In genomic region chr11:100686476-100686875, GRCh38 we compare ENCODE assay signal across 8 cellular contexts. TPM values are rescaled to one million over a fixed set of nuclear protein-coding genes. Genes with fewer than 3 reads are reported as not detected.
DNase-seq lines count a peak whose midpoint lies in the region; TF ChIP-seq lines count a peak whose summit lies in the region.

No MANE protein-coding gene starts in this region.

- TF ChIP-seq CTCF in WERI-Rb-1 (IDR thresholded peaks at IDR 0.05; ENCODE audit: low read depth, low read length), result no peak
- TF ChIP-seq CTCF in glutamatergic neuron (IDR thresholded peaks at IDR 0.05; ENCODE audit: partially characterized antibody, unreplicated experiment), result no peak
- no peak for TF ChIP-seq CTCF in retinal pigment epithelial cell (conservative IDR thresholded peaks at IDR 0.05; ENCODE audit: low read depth, low read length)

- peaks cover 6% of the 10 kb centered on the region for H3K27me3 Mint-ChIP-seq in glutamatergic neuron (ENCODE audit: unreplicated experiment)

- H3K27ac ChIP-seq in WERI-Rb-1, result no peak overlapping the region; the same call in 1 of the 2 replicates

- no peaks in the 10 kb centered on the region for H3K27me3 ChIP-seq in WERI-Rb-1 (ENCODE audit: insufficient read depth, low read depth, severe bottlenecking)

- no peaks in the 10 kb centered on the region for H3K36me3 ChIP-seq in WERI-Rb-1

- H3K4me1 Mint-ChIP-seq in glutamatergic neuron (ENCODE audit: low read depth, unreplicated experiment), result peaks cover 21% of the 10 kb centered on the region

- H3K4me3 ChIP-seq in WERI-Rb-1 (ENCODE audit: low read depth, low read length) (peak overlapping the region; percentile 76; the same call in 1 of the 2 replicates), retinal pigment epithelial cell (ENCODE audit: low read length) (peak overlapping the region; percentile 86)

- no peaks in the 10 kb centered on the region for H3K36me3 Mint-ChIP-seq in glutamatergic neuron (ENCODE audit: unreplicated experiment)

- H3K9me3 Mint-ChIP-seq in glutamatergic neuron (ENCODE audit: unreplicated experiment), result peaks cover 6% of the 10 kb centered on the region

- peak overlapping the region; percentile 85 for H3K4me3 Mint-ChIP-seq in glutamatergic neuron (ENCODE audit: unreplicated experiment)

- DNase-seq in ELF-1 (ENCODE audit: low read depth, low spot score) (peak; percentile 39), WERI-Rb-1 (no peak), glutamatergic neuron (no peak), retinal pigment epithelial cell (ENCODE audit: low read depth) (no peak), Ammon's horn (ENCODE audit: low spot score) (no peak), activated gamma-delta T cell treated with Interleukin-2 at 50 U/mL for 16 hours (no peak)
- DNase-seq in effector CD4-positive, alpha-beta T cell, result no peak
- no peak for DNase-seq in activated CD4-positive, alpha-beta T cell treated with anti-CD3 and anti-CD28 coated beads, Interleukin-2, amount 50 U/mL, for 1 hour

- H3K9me3 ChIP-seq in WERI-Rb-1 (ENCODE audit: severe bottlenecking), result no peaks in the 10 kb centered on the region

- peak overlapping the region; percentile 56 for H3K27ac Mint-ChIP-seq in glutamatergic neuron (ENCODE audit: unreplicated experiment)

RNA-seq across cellular contexts. Expression of gene ARHGAP42, which starts 0.6 kb away (rescaled TPM):
- 21.4 TPM for total RNA-seq in glutamatergic neuron (ENCODE audit: unreplicated experiment)
